In genomic region chr4:125428832-125429231, GRCh38 we compare ENCODE assay signal across 24 cellular contexts.
DNase-seq lines count a peak whose midpoint lies in the region; ATAC-seq, FAIRE-seq and TF ChIP-seq lines count a peak whose summit lies in the region.
"Had no signal": no experiment of that assay in that cellular context is flagged by ENCODE, and none has a peak within 500 bp of the region (broad histone marks: within the 10 kb centered on the region; RNA-seq: fewer than 3 reads in every experiment).

No MANE protein-coding gene starts in this region.

- H3K4me2 ChIP-seq in SK-N-SH = no peak overlapping the region
- H3K4me2 ChIP-seq: A549, BLaER1 had no signal

- peaks cover 0 to 8% of the 10 kb centered on the region in 2 experiments; a peak in 3 of 4 replicates for H3K4me1 ChIP-seq in SK-N-SH (ENCODE audit: control insufficient read depth in 1 of 2, insufficient read depth in 2 of 2, low read depth in 1 of 2, low read length in 1 of 2)
- H3K4me1 ChIP-seq: A549, BLaER1 had no signal

- DNase-seq in SK-N-SH (peak; percentile 12), SK-N-MC (ENCODE audit: low read depth, low spot score) (no peak), NCI-H1105 treated with DMSO at 0.1 percent for 48 hours (lab: John Stamatoyannopoulos, UW) (no peak), H54 (ENCODE audit: insufficient read length, low spot score) (no peak)
- DNase-seq: AML-193; C1 segment of cervical spinal cord; CD4-positive, alpha-beta memory T cell; CD4-positive, CD25-positive, alpha-beta regulatory T cell; CD8-positive, alpha-beta memory T cell; COR-L47; DMS 273 treated with DMSO at 0.1 percent for 48 hours; DMS153; DMS53; DMS79; DND-41; EL; GDM1 had no signal

- peak in 1 of 2 experiments; percentile 60; a peak in 1 of 4 replicates for TF ChIP-seq EP300 in SK-N-SH (IDR thresholded peaks at IDR 0.05; ENCODE audit: borderline replicate concordance in 1 of 2, low read depth in 1 of 2, low read length in 1 of 2)

- H3K9ac ChIP-seq in SK-N-SH (no peak overlapping the region), SK-N-MC (ENCODE audit: insufficient read length) (no peak overlapping the region)
- H3K9ac ChIP-seq: BLaER1 had no signal

- H3K4me3 ChIP-seq in SK-N-SH (ENCODE audit: low read depth in 2 of 2, low read length in 1 of 2) (no peak overlapping the region), SK-N-MC (no peak overlapping the region)
- H3K4me3 ChIP-seq: A549, BLaER1, GM12878 had no signal

- H3K9me2 ChIP-seq in SK-N-SH = no peaks in the 10 kb centered on the region

- FAIRE-seq in H54 (lab: Jason Lieb, UNC) = no peak
- FAIRE-seq: A549, GM12878, GM12892, GM18507 had no signal

- no peak; the same call in 2 of the 3 replicates for ATAC-seq in SK-N-SH treated with all-trans-retinoic acid at 6 μM for 48 hours
- ATAC-seq: A549, GM12878 had no signal

- TF ChIP-seq POLR2A in H54 (IDR thresholded peaks at IDR 0.05; ENCODE audit: low read depth, low read length) = no peak

- H2AFZ ChIP-seq in SK-N-SH (ENCODE audit: low read depth) = no peak overlapping the region

- H3K27me3 ChIP-seq in SK-N-SH (ENCODE audit: insufficient read depth) = no peaks in the 10 kb centered on the region
- H3K27me3 ChIP-seq: BLaER1 had no signal

- H3K27ac ChIP-seq in SK-N-SH (ENCODE audit: low read depth in 2 of 2, low read length in 1 of 2) (peak overlapping the region in 1 of 2 experiments; percentile 16; a peak in 1 of 4 replicates), SK-N-MC (peak overlapping the region; percentile 52)
- H3K27ac ChIP-seq: 22Rv1, A549, BLaER1 had no signal

- H4K20me1 ChIP-seq in SK-N-SH (ENCODE audit: insufficient read depth) = no peaks in the 10 kb centered on the region
- H4K20me1 ChIP-seq: BLaER1 had no signal

- no peaks in the 10 kb centered on the region; the same call in 1 of the 2 replicates for H3K9me3 ChIP-seq in SK-N-SH
- H3K9me3 ChIP-seq in SK-N-MC (ENCODE audit: low read depth, low read length) = no peaks in the 10 kb centered on the region
- H3K9me3 ChIP-seq: A549, BLaER1 had no signal

- CTCF ChIA-PET in SK-N-SH (lab: Yijun Ruan, JAX) = no interaction called here

- peaks cover under 1 to 2% of the 10 kb centered on the region in 2 experiments for H3K36me3 ChIP-seq in SK-N-SH (replicated peaks in 1 of 2; ENCODE audit: control insufficient read depth in 1 of 2, insufficient read depth in 2 of 2, low read length in 1 of 2)
- peaks cover 47% of the 10 kb centered on the region for H3K36me3 ChIP-seq in SK-N-MC (ENCODE audit: insufficient read depth, low read length)
- H3K36me3 ChIP-seq: BLaER1 had no signal

- H3K79me2 ChIP-seq in SK-N-SH (ENCODE audit: insufficient read depth) = no peaks in the 10 kb centered on the region

- peaks cover 1% of the 10 kb centered on the region for H3F3A ChIP-seq in SK-N-SH (replicated peaks; ENCODE audit: insufficient read depth)

- POLR2A ChIA-PET in SK-N-SH (lab: Yijun Ruan, JAX) = no interaction called here

- no peak for TF ChIP-seq CTCF in SK-N-SH (IDR thresholded peaks at IDR 0.05)

- TF ChIP-seq RAD21 in SK-N-SH (IDR thresholded peaks at IDR 0.05; ENCODE audit: low read length) = no peak

- WGBS in SK-N-SH (ENCODE audit: low lambda C conversion rate) = 48% methylated on average over 2 of the region's 2 CpGs

TF ChIP-seq in SK-N-SH, 30 proteins besides CTCF, POLR2A, EP300 and RAD21:
- peak; percentile 7; the same call in 1 of the 2 replicates for TF ChIP-seq TCF12 (IDR thresholded peaks at IDR 0.05)
- peak; percentile 47; the same call in 1 of the 2 replicates for TF ChIP-seq RCOR1 (IDR thresholded peaks at IDR 0.05; ENCODE audit: low read length)
- TF ChIP-seq POLR2AphosphoS5 (IDR thresholded peaks at IDR 0.05; ENCODE audit: low read depth, low read length) = no peak
- peak; percentile 55; the same call in 1 of the 2 replicates for TF ChIP-seq GATA2 (CRISPR knock-in tag; IDR thresholded peaks at IDR 0.05)

TF ChIP-seq in SK-N-SH treated with all-trans-retinoic acid at 6 μM for 48 hours, 23 proteins besides CTCF, POLR2A, EP300 and RAD21 (continues in another document):
- TF ChIP-seq PPARA (CRISPR knock-in tag; IDR thresholded peaks at IDR 0.05; ENCODE audit: borderline replicate concordance) (no peak), ZFP30 (CRISPR knock-in tag; IDR thresholded peaks at IDR 0.05) (no peak), POU6F1 (CRISPR knock-in tag; IDR thresholded peaks at IDR 0.05; ENCODE audit: borderline replicate concordance, low read depth) (no peak), CSRNP3 (CRISPR knock-in tag; IDR thresholded peaks at IDR 0.05) (no peak), ZC3H10 (CRISPR knock-in tag; IDR thresholded peaks at IDR 0.05) (no peak), ZNF8 (CRISPR knock-in tag; IDR thresholded peaks at IDR 0.05) (no peak), ISL1 (CRISPR knock-in tag; IDR thresholded peaks at IDR 0.05) (no peak), RARB (CRISPR knock-in tag; IDR thresholded peaks at IDR 0.05) (no peak), PATZ1 (CRISPR knock-in tag; IDR thresholded peaks at IDR 0.05; ENCODE audit: borderline replicate concordance) (no peak), CREB5 (CRISPR knock-in tag; IDR thresholded peaks at IDR 0.05; ENCODE audit: low read depth) (no peak), SNAI2 (CRISPR knock-in tag; IDR thresholded peaks at IDR 0.05) (no peak), BACH2 (CRISPR knock-in tag; IDR thresholded peaks at IDR 0.05; ENCODE audit: borderline replicate concordance) (no peak)
